In genomic region chr1:174018565-174018964, GRCh38 we compare ENCODE assay signal across 17 cellular contexts. TPM values are rescaled to one million over a fixed set of nuclear protein-coding genes. Genes with fewer than 3 reads are reported as not detected.
DNase-seq lines count a peak whose midpoint lies in the region; ATAC-seq and TF ChIP-seq lines count a peak whose summit lies in the region.
"Had no signal": no experiment of that assay in that cellular context is flagged by ENCODE, and none has a peak within 500 bp of the region (broad histone marks: within the 10 kb centered on the region; RNA-seq: fewer than 3 reads in every experiment).

No MANE protein-coding gene starts in this region.

- H3K4me3 ChIP-seq in NB4 (ENCODE audit: low read depth, low read length) (peak overlapping the region; percentile 33), trophoblast cell (ENCODE audit: low read depth, low read length) (no peak overlapping the region)
- H3K4me3 ChIP-seq: colonic mucosa, testis had no signal

- no peaks in the 10 kb centered on the region for H3K9me3 ChIP-seq in trophoblast cell (ENCODE audit: insufficient read depth, low read depth, low read length)
- H3K9me3 ChIP-seq: colonic mucosa, left lung, spleen, testis had no signal

- H3K27ac Mint-ChIP-seq in Calu3 (ENCODE audit: unreplicated experiment) (no peak overlapping the region), endothelial cell (ENCODE audit: unreplicated experiment) (no peak overlapping the region)
- H3K27ac Mint-ChIP-seq: activated CD4-positive, alpha-beta T cell treated with anti-CD3 and anti-CD28 coated beads, Interleukin-2, amount 10 ng/mL, durations not matched to agents 7 days and 5 days had no signal

- peaks cover 1 to 3% of the 10 kb centered on the region in 2 experiments for H3K36me3 ChIP-seq in trophoblast cell (ENCODE audit: control insufficient read depth in 1 of 2, insufficient read depth in 2 of 2, low read length in 2 of 2)
- H3K36me3 ChIP-seq: colonic mucosa, left lung, spleen had no signal

- TF ChIP-seq POLR2A in NB4 (IDR thresholded peaks at IDR 0.05; ENCODE audit: extremely low read depth, insufficient read length) = no peak

- H3K27ac ChIP-seq in trophoblast cell (ENCODE audit: low read depth, low read length) = no peak overlapping the region
- H3K27ac ChIP-seq: colonic mucosa, left lung, spleen, testis had no signal

- no peak for ATAC-seq in HG02610 (IDR thresholded peaks at IDR 0.05; ENCODE audit: unreplicated experiment)
- ATAC-seq: left lung had no signal

- intact Hi-C loops in Calu3 (cut with micrococcal nuclease; ENCODE audit: unreplicated experiment) = no loop called here

- no peak overlapping the region for H2AFZ ChIP-seq in trophoblast cell (ENCODE audit: insufficient read depth, low read length, poor library complexity)

- H4K91ac ChIP-seq in trophoblast cell (ENCODE audit: low read depth, low read length) = no peak overlapping the region

- no peak for TF ChIP-seq CTCF in Calu3 (IDR thresholded peaks at IDR 0.05; ENCODE audit: unreplicated experiment)
- no peak for TF ChIP-seq CTCF in NB4 (IDR thresholded peaks at IDR 0.05; ENCODE audit: low read depth, low read length)
- no peak for TF ChIP-seq CTCF in endothelial cell (IDR thresholded peaks at IDR 0.05; ENCODE audit: unreplicated experiment)

- no CpG with 5 or more reads among the region's 2 CpGs for WGBS in trophoblast cell (ENCODE audit: extremely low coverage, insufficient coverage, insufficient read length)

- no peak overlapping the region for H2BK5ac ChIP-seq in trophoblast cell (ENCODE audit: low read depth, low read length, poor library complexity)

- H3K79me2 ChIP-seq in trophoblast cell (ENCODE audit: control insufficient read depth, insufficient read depth, low read length, poor library complexity) = peaks cover 19% of the 10 kb centered on the region

- H3K4me3 Mint-ChIP-seq in Calu3 (ENCODE audit: low read depth, unreplicated experiment) (peak overlapping the region; percentile 77), endothelial cell (ENCODE audit: unreplicated experiment) (peak overlapping the region; percentile 44)
- H3K4me3 Mint-ChIP-seq: activated CD4-positive, alpha-beta T cell treated with anti-CD3 and anti-CD28 coated beads, Interleukin-2, amount 10 ng/mL, durations not matched to agents 7 days and 5 days had no signal

- no peak overlapping the region for H3K14ac ChIP-seq in trophoblast cell (ENCODE audit: low read length)

- no TSS peak for BruUV-seq in Calu3 (replicated peaks; lab: Mats Ljungman, UMichigan)

- H3K23ac ChIP-seq in trophoblast cell (ENCODE audit: low read length) = no peak overlapping the region

- H3K4me1 Mint-ChIP-seq in Calu3 (ENCODE audit: low read depth, unreplicated experiment) (peaks cover 26% of the 10 kb centered on the region), endothelial cell (ENCODE audit: unreplicated experiment) (peaks cover 34% of the 10 kb centered on the region)

- no peak overlapping the region for H4K8ac ChIP-seq in trophoblast cell (ENCODE audit: low read depth, low read length)

- H3K36me3 Mint-ChIP-seq in Calu3 (ENCODE audit: insufficient read depth, unreplicated experiment) (peaks cover 33% of the 10 kb centered on the region), endothelial cell (ENCODE audit: low read depth, unreplicated experiment) (peaks cover 17% of the 10 kb centered on the region)

- H3K27me3 Mint-ChIP-seq in Calu3 (ENCODE audit: unreplicated experiment) = no peaks in the 10 kb centered on the region
- H3K27me3 Mint-ChIP-seq in endothelial cell (ENCODE audit: unreplicated experiment) = peaks cover 21% of the 10 kb centered on the region
- H3K27me3 Mint-ChIP-seq: activated CD4-positive, alpha-beta T cell treated with anti-CD3 and anti-CD28 coated beads, Interleukin-2, amount 10 ng/mL, durations not matched to agents 7 days and 5 days had no signal

- no peak overlapping the region for H3K18ac ChIP-seq in trophoblast cell (ENCODE audit: low read length)

- peaks cover 0 to 4% of the 10 kb centered on the region in 2 experiments for H3K4me1 ChIP-seq in trophoblast cell (ENCODE audit: control insufficient read depth in 1 of 2, insufficient read depth in 2 of 2, low read length in 2 of 2)

- no peak overlapping the region for H3K4me2 ChIP-seq in trophoblast cell (ENCODE audit: low read length)

- CTCF ChIA-PET in Calu3 (lab: Charles Lee) = no interaction called here

- no peak overlapping the region for H4K12ac ChIP-seq in trophoblast cell (ENCODE audit: low read depth, low read length)

- H3K4ac ChIP-seq in trophoblast cell (ENCODE audit: low read depth, low read length) = peak overlapping the region; percentile 97

- H3K9me3 Mint-ChIP-seq in Calu3 (ENCODE audit: low read depth, unreplicated experiment) (no peaks in the 10 kb centered on the region), endothelial cell (ENCODE audit: unreplicated experiment) (no peaks in the 10 kb centered on the region)
- H3K9me3 Mint-ChIP-seq: activated CD4-positive, alpha-beta T cell treated with anti-CD3 and anti-CD28 coated beads, Interleukin-2, amount 10 ng/mL, durations not matched to agents 7 days and 5 days had no signal

- H2AK5ac ChIP-seq in trophoblast cell (ENCODE audit: low read length) = no peak overlapping the region

- peaks cover 14% of the 10 kb centered on the region for H3K79me1 ChIP-seq in trophoblast cell (ENCODE audit: low read length)

- DNase-seq in Calu3 (no peak), NB4 (ENCODE audit: low read depth) (no peak), endothelial cell (ENCODE audit: low spot score) (no peak), trophoblast cell (no peak), NCI-H1417 (lab: John Stamatoyannopoulos, UW) (no peak), COLO829 (ENCODE audit: low spot score) (no peak)
- DNase-seq: activated CD4-positive, alpha-beta T cell treated with anti-CD3 and anti-CD28 coated beads, Interleukin-2, amount 10 ng/mL, durations not matched to agents 7 days and 5 days; activated naive CD4-positive, alpha-beta T cell treated with Interleukin-2 at 50 U/mL for 16 hours; AML-193; colonic mucosa; DMS53; H7; left lung; NCI-H226; spleen; testis had no signal

- no peaks in the 10 kb centered on the region for H3K27me3 ChIP-seq in trophoblast cell (ENCODE audit: insufficient read depth, low read length)
- H3K27me3 ChIP-seq: colonic mucosa, left lung, spleen, testis had no signal

- H2BK12ac ChIP-seq in trophoblast cell (ENCODE audit: low read length) = no peak overlapping the region

- H2BK120ac ChIP-seq in trophoblast cell (ENCODE audit: insufficient read depth, low read length, poor library complexity) = no peak overlapping the region

- H3K9ac ChIP-seq in trophoblast cell (ENCODE audit: low read length) = no peak overlapping the region

RNA-seq across cellular contexts. Expression of gene RC3H1, which starts 3.6 kb away (rescaled TPM):
- total RNA-seq in Calu3 (2022) (42.1 and 44.2 TPM in 2 replicates), endothelial cell (ENCODE audit: unreplicated experiment) (56.7 TPM)
- polyA plus RNA-seq in trophoblast cell (2013) = 15.5 and 15.7 TPM in 2 replicates
